Comparison of ENCODE assay signal across 2 cellular contexts in the genomic region with DNA sequence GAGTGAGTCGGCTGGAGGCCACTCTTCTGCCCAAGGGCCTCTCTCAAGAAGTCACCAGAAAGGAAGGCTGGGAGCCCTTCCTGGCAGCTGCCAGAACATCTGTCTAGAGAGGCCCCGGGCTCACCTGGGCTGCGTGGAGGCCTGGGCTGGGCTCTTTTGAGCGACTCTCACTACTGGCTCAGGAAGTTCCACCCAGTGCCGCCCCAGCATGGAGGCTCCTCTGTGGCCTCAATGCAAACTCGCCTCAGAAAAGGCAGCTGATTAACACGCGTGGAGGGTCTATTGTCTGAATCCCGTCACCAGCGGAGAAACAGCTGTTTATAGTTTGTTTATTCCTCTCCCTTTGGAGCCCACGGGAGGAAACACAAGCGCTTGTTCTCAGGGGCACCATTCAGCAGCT.
TF ChIP-seq lines count a peak whose summit lies in the region.

No MANE protein-coding gene starts in this region.

TF ChIP-seq in GM23338, 12 proteins besides CTCF, POLR2A, EP300 and RAD21 (continued from another document):
- TF ChIP-seq, protein P1, sequence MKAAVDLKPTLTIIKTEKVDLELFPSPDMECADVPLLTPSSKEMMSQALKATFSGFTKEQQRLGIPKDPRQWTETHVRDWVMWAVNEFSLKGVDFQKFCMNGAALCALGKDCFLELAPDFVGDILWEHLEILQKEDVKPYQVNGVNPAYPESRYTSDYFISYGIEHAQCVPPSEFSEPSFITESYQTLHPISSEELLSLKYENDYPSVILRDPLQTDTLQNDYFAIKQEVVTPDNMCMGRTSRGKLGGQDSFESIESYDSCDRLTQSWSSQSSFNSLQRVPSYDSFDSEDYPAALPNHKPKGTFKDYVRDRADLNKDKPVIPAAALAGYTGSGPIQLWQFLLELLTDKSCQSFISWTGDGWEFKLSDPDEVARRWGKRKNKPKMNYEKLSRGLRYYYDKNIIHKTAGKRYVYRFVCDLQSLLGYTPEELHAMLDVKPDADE (IDR thresholded peaks at IDR 0.05): no peak
- TF ChIP-seq CREB1 (CRISPR knock-in tag; IDR thresholded peaks at IDR 0.05; ENCODE audit: low read depth) (no peak), NANOG (IDR thresholded peaks at IDR 0.05; ENCODE audit: borderline replicate concordance) (no peak), ZNF331 (CRISPR knock-in tag; IDR thresholded peaks at IDR 0.05; ENCODE audit: low read depth) (no peak), STAT1 (IDR thresholded peaks at IDR 0.05; ENCODE audit: unreplicated experiment) (no peak), EZH2 (IDR thresholded peaks at IDR 0.05; ENCODE audit: low read depth, unreplicated experiment) (no peak)
- TF ChIP-seq, protein P2, sequence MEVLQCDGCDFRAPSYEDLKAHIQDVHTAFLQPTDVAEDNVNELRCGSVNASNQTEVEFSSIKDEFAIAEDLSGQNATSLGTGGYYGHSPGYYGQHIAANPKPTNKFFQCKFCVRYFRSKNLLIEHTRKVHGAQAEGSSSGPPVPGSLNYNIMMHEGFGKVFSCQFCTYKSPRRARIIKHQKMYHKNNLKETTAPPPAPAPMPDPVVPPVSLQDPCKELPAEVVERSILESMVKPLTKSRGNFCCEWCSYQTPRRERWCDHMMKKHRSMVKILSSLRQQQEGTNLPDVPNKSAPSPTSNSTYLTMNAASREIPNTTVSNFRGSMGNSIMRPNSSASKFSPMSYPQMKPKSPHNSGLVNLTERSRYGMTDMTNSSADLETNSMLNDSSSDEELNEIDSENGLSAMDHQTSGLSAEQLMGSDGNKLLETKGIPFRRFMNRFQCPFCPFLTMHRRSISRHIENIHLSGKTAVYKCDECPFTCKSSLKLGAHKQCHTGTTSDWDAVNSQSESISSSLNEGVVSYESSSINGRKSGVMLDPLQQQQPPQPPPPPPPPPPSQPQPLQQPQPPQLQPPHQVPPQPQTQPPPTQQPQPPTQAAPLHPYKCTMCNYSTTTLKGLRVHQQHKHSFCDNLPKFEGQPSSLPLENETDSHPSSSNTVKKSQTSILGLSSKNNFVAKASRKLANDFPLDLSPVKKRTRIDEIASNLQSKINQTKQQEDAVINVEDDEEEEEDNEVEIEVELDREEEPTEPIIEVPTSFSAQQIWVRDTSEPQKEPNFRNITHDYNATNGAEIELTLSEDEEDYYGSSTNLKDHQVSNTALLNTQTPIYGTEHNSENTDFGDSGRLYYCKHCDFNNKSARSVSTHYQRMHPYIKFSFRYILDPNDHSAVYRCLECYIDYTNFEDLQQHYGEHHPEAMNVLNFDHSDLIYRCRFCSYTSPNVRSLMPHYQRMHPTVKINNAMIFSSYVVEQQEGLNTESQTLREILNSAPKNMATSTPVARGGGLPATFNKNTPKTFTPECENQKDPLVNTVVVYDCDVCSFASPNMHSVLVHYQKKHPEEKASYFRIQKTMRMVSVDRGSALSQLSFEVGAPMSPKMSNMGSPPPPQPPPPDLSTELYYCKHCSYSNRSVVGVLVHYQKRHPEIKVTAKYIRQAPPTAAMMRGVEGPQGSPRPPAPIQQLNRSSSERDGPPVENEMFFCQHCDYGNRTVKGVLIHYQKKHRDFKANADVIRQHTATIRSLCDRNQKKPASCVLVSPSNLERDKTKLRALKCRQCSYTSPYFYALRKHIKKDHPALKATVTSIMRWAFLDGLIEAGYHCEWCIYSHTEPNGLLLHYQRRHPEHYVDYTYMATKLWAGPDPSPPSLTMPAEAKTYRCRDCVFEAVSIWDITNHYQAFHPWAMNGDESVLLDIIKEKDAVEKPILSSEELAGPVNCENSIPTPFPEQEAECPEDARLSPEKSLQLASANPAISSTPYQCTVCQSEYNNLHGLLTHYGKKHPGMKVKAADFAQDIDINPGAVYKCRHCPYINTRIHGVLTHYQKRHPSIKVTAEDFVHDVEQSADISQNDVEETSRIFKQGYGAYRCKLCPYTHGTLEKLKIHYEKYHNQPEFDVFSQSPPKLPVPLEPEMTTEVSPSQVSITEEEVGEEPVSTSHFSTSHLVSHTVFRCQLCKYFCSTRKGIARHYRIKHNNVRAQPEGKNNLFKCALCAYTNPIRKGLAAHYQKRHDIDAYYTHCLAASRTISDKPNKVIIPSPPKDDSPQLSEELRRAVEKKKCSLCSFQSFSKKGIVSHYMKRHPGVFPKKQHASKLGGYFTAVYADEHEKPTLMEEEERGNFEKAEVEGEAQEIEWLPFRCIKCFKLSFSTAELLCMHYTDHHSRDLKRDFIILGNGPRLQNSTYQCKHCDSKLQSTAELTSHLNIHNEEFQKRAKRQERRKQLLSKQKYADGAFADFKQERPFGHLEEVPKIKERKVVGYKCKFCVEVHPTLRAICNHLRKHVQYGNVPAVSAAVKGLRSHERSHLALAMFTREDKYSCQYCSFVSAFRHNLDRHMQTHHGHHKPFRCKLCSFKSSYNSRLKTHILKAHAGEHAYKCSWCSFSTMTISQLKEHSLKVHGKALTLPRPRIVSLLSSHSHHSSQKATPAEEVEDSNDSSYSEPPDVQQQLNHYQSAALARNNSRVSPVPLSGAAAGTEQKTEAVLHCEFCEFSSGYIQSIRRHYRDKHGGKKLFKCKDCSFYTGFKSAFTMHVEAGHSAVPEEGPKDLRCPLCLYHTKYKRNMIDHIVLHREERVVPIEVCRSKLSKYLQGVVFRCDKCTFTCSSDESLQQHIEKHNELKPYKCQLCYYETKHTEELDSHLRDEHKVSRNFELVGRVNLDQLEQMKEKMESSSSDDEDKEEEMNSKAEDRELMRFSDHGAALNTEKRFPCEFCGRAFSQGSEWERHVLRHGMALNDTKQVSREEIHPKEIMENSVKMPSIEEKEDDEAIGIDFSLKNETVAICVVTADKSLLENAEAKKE (CRISPR knock-in tag; IDR thresholded peaks at IDR 0.05): no peak

TF ChIP-seq in WTC11, 78 proteins besides CTCF, POLR2A, EP300 and RAD21:
- TF ChIP-seq, protein P3, sequence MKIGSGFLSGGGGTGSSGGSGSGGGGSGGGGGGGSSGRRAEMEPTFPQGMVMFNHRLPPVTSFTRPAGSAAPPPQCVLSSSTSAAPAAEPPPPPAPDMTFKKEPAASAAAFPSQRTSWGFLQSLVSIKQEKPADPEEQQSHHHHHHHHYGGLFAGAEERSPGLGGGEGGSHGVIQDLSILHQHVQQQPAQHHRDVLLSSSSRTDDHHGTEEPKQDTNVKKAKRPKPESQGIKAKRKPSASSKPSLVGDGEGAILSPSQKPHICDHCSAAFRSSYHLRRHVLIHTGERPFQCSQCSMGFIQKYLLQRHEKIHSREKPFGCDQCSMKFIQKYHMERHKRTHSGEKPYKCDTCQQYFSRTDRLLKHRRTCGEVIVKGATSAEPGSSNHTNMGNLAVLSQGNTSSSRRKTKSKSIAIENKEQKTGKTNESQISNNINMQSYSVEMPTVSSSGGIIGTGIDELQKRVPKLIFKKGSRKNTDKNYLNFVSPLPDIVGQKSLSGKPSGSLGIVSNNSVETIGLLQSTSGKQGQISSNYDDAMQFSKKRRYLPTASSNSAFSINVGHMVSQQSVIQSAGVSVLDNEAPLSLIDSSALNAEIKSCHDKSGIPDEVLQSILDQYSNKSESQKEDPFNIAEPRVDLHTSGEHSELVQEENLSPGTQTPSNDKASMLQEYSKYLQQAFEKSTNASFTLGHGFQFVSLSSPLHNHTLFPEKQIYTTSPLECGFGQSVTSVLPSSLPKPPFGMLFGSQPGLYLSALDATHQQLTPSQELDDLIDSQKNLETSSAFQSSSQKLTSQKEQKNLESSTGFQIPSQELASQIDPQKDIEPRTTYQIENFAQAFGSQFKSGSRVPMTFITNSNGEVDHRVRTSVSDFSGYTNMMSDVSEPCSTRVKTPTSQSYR (CRISPR knock-in tag; IDR thresholded peaks at IDR 0.05): no peak
- TF ChIP-seq, protein P4, sequence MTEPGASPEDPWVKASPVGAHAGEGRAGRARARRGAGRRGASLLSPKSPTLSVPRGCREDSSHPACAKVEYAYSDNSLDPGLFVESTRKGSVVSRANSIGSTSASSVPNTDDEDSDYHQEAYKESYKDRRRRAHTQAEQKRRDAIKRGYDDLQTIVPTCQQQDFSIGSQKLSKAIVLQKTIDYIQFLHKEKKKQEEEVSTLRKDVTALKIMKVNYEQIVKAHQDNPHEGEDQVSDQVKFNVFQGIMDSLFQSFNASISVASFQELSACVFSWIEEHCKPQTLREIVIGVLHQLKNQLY (CRISPR knock-in tag; IDR thresholded peaks at IDR 0.05): no peak
- TF ChIP-seq, protein P5, sequence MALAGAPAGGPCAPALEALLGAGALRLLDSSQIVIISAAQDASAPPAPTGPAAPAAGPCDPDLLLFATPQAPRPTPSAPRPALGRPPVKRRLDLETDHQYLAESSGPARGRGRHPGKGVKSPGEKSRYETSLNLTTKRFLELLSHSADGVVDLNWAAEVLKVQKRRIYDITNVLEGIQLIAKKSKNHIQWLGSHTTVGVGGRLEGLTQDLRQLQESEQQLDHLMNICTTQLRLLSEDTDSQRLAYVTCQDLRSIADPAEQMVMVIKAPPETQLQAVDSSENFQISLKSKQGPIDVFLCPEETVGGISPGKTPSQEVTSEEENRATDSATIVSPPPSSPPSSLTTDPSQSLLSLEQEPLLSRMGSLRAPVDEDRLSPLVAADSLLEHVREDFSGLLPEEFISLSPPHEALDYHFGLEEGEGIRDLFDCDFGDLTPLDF (CRISPR knock-in tag; IDR thresholded peaks at IDR 0.05): no peak
- TF ChIP-seq, protein P6, sequence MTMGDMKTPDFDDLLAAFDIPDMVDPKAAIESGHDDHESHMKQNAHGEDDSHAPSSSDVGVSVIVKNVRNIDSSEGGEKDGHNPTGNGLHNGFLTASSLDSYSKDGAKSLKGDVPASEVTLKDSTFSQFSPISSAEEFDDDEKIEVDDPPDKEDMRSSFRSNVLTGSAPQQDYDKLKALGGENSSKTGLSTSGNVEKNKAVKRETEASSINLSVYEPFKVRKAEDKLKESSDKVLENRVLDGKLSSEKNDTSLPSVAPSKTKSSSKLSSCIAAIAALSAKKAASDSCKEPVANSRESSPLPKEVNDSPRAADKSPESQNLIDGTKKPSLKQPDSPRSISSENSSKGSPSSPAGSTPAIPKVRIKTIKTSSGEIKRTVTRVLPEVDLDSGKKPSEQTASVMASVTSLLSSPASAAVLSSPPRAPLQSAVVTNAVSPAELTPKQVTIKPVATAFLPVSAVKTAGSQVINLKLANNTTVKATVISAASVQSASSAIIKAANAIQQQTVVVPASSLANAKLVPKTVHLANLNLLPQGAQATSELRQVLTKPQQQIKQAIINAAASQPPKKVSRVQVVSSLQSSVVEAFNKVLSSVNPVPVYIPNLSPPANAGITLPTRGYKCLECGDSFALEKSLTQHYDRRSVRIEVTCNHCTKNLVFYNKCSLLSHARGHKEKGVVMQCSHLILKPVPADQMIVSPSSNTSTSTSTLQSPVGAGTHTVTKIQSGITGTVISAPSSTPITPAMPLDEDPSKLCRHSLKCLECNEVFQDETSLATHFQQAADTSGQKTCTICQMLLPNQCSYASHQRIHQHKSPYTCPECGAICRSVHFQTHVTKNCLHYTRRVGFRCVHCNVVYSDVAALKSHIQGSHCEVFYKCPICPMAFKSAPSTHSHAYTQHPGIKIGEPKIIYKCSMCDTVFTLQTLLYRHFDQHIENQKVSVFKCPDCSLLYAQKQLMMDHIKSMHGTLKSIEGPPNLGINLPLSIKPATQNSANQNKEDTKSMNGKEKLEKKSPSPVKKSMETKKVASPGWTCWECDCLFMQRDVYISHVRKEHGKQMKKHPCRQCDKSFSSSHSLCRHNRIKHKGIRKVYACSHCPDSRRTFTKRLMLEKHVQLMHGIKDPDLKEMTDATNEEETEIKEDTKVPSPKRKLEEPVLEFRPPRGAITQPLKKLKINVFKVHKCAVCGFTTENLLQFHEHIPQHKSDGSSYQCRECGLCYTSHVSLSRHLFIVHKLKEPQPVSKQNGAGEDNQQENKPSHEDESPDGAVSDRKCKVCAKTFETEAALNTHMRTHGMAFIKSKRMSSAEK (CRISPR knock-in tag; IDR thresholded peaks at IDR 0.05; ENCODE audit: borderline replicate concordance): no peak
- TF ChIP-seq CREB1 (CRISPR knock-in tag; IDR thresholded peaks at IDR 0.05) (no peak), TEAD1 (CRISPR knock-in tag; IDR thresholded peaks at IDR 0.05) (no peak), ZNF263 (CRISPR knock-in tag; IDR thresholded peaks at IDR 0.05; ENCODE audit: low read depth) (no peak), ZNF138 (CRISPR knock-in tag; conservative IDR thresholded peaks at IDR 0.05) (no peak), CREM (CRISPR knock-in tag; IDR thresholded peaks at IDR 0.05) (no peak), KAT7 (CRISPR knock-in tag; IDR thresholded peaks at IDR 0.05; ENCODE audit: borderline replicate concordance) (no peak), GABPB1 (CRISPR knock-in tag; IDR thresholded peaks at IDR 0.05) (no peak), ELF4 (CRISPR knock-in tag; IDR thresholded peaks at IDR 0.05; ENCODE audit: low read depth) (no peak), NFATC4 (CRISPR knock-in tag; IDR thresholded peaks at IDR 0.05) (no peak)
- TF ChIP-seq, protein P7, sequence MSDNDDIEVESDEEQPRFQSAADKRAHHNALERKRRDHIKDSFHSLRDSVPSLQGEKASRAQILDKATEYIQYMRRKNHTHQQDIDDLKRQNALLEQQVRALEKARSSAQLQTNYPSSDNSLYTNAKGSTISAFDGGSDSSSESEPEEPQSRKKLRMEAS (CRISPR knock-in tag; IDR thresholded peaks at IDR 0.05): no peak
- TF ChIP-seq, protein P8, sequence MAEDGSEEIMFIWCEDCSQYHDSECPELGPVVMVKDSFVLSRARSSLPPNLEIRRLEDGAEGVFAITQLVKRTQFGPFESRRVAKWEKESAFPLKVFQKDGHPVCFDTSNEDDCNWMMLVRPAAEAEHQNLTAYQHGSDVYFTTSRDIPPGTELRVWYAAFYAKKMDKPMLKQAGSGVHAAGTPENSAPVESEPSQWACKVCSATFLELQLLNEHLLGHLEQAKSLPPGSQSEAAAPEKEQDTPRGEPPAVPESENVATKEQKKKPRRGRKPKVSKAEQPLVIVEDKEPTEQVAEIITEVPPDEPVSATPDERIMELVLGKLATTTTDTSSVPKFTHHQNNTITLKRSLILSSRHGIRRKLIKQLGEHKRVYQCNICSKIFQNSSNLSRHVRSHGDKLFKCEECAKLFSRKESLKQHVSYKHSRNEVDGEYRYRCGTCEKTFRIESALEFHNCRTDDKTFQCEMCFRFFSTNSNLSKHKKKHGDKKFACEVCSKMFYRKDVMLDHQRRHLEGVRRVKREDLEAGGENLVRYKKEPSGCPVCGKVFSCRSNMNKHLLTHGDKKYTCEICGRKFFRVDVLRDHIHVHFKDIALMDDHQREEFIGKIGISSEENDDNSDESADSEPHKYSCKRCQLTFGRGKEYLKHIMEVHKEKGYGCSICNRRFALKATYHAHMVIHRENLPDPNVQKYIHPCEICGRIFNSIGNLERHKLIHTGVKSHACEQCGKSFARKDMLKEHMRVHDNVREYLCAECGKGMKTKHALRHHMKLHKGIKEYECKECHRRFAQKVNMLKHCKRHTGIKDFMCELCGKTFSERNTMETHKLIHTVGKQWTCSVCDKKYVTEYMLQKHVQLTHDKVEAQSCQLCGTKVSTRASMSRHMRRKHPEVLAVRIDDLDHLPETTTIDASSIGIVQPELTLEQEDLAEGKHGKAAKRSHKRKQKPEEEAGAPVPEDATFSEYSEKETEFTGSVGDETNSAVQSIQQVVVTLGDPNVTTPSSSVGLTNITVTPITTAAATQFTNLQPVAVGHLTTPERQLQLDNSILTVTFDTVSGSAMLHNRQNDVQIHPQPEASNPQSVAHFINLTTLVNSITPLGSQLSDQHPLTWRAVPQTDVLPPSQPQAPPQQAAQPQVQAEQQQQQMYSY (CRISPR knock-in tag; IDR thresholded peaks at IDR 0.05): no peak
- TF ChIP-seq, protein P9, sequence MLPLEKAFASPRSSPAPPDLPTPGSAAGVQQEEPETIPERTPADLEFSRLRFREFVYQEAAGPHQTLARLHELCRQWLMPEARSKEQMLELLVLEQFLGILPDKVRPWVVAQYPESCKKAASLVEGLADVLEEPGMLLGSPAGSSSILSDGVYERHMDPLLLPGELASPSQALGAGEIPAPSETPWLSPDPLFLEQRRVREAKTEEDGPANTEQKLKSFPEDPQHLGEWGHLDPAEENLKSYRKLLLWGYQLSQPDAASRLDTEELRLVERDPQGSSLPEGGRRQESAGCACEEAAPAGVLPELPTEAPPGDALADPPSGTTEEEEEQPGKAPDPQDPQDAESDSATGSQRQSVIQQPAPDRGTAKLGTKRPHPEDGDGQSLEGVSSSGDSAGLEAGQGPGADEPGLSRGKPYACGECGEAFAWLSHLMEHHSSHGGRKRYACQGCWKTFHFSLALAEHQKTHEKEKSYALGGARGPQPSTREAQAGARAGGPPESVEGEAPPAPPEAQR (CRISPR knock-in tag; IDR thresholded peaks at IDR 0.05): no peak
TF ChIP-seq in WTC11: peak in this region for 0.
